Comparison of ENCODE assay signal across 10 cellular contexts in genomic region chr22:42202669-42203068, GRCh38.
DNase-seq lines count a peak whose midpoint lies in the region; ATAC-seq and TF ChIP-seq lines count a peak whose summit lies in the region.
"Had no signal": no experiment of that assay in that cellular context is flagged by ENCODE, and none has a peak within 500 bp of the region (broad histone marks: within the 10 kb centered on the region; RNA-seq: fewer than 3 reads in every experiment).

No MANE protein-coding gene starts in this region.

- TF ChIP-seq CTCF in upper lobe of right lung (IDR thresholded peaks at IDR 0.05): no peak

- H3K27me3 ChIP-seq in upper lobe of right lung: no peaks in the 10 kb centered on the region

- intact Hi-C loops in upper lobe of right lung (cut with DNase I): no loop called here

- no peak overlapping the region for H3K4me3 ChIP-seq in upper lobe of right lung
- H3K4me3 ChIP-seq: thoracic aorta had no signal

- no peaks in the 10 kb centered on the region for H3K36me3 ChIP-seq in upper lobe of right lung
- H3K36me3 ChIP-seq: thoracic aorta had no signal

- ATAC-seq in upper lobe of right lung: no peak
- ATAC-seq: HCT116 had no signal

- H3K9me3 ChIP-seq in upper lobe of right lung: no peaks in the 10 kb centered on the region
- H3K9me3 ChIP-seq: thoracic aorta had no signal

- H3K4me1 ChIP-seq in upper lobe of right lung: no peaks in the 10 kb centered on the region

- peak; percentile 68 for DNase-seq in MV-4-11 (lab: John Stamatoyannopoulos, UW)
- peak; percentile 63 for DNase-seq in activated CD8-positive, alpha-beta memory T cell treated with anti-CD3 and anti-CD28 coated beads, Interleukin-2, amount 50 U/mL, for 48 hours
- DNase-seq in erythroblast (lab: John Stamatoyannopoulos, UW): peak; percentile 16 to 48
- peak; percentile 30 for DNase-seq in stimulated activated CD8-positive, alpha-beta memory T cell treated with anti-CD3 and anti-CD28 coated beads, Interleukin-12 subunit alpha, Interleukin-12 subunit beta, amount 100 ng/mL, for 4 hours (ENCODE audit: low read depth)
- no peak for DNase-seq in DMS79 treated with DMSO at 0.1 percent for 48 hours (lab: John Stamatoyannopoulos, UW)
- DNase-seq in substantia nigra (lab: John Stamatoyannopoulos, UW): no peak
- no peak for DNase-seq in upper lobe of right lung
- DNase-seq in GF-D8 (lab: John Stamatoyannopoulos, UW): no peak

- H3K27ac ChIP-seq in substantia nigra (ENCODE audit: low read depth, low read length, poor library complexity, severe bottlenecking): no peak overlapping the region
- no peak overlapping the region for H3K27ac ChIP-seq in upper lobe of right lung
- H3K27ac ChIP-seq: thoracic aorta had no signal

- no peak for TF ChIP-seq POLR2A in erythroblast (IDR thresholded peaks at IDR 0.05; ENCODE audit: low read length)

Comparison
In these comparisons a context has a peak if more than half of its experiments do, and no peak if none do; other contexts are left out.
1. DNase-seq: peak in MV-4-11 (single experiment), activated CD8-positive, alpha-beta memory T cell treated with anti-CD3 and anti-CD28 coated beads, Interleukin-2, amount 50 U/mL, for 48 hours (single experiment), erythroblast (2 of 2) and stimulated activated CD8-positive, alpha-beta memory T cell treated with anti-CD3 and anti-CD28 coated beads, Interleukin-12 subunit alpha, Interleukin-12 subunit beta, amount 100 ng/mL, for 4 hours (single experiment); none in DMS79 treated with DMSO at 0.1 percent for 48 hours (single experiment), substantia nigra (0 of 49), upper lobe of right lung (single experiment) and GF-D8 (single experiment).